In the genomic region with DNA sequence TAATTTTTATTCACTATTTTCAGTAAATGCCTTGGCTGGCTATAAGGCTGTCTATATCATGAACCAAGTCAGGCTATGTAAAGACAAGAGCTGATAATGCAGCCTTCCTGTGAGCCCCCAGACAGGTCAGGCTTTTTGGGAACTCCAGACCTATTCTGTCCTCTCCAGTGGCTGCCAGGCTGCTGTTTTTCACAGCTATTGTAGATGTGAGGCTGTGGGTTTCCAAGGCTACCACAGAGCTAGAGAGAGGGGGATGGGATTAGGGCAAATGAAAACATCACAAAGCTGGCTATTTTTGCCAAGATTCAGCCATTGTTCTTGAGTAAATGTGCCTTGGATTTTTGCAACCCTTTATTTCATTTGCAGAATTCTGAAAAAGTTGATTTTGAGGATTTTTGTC, we compare ENCODE assay signal across 19 cellular contexts. TPM values are rescaled to one million over a fixed set of nuclear protein-coding genes. Genes with fewer than 3 reads are reported as not detected.
DNase-seq lines count a peak whose midpoint lies in the region; ATAC-seq and TF ChIP-seq lines count a peak whose summit lies in the region.
"Had no signal": no experiment of that assay in that cellular context is flagged by ENCODE, and none has a peak within 500 bp of the region (broad histone marks: within the 10 kb centered on the region; RNA-seq: fewer than 3 reads in every experiment).

No MANE protein-coding gene starts in this region.

- TF ChIP-seq CTCF in neutrophil (IDR thresholded peaks at IDR 0.05) = no peak

- H3K9me3 Mint-ChIP-seq in T-cell = peaks cover 0 to 21% (median 8%) of the 10 kb centered on the region in 3 donors

- H3K27me3 Mint-ChIP-seq in T-cell = no peaks in the 10 kb centered on the region

- peaks cover 81% of the 10 kb centered on the region for H3K36me3 Mint-ChIP-seq in T-cell

- POLR2A ChIA-PET in T-cell (lab: Charles Lee) = interaction anchor here (0.6 to 1.2 kb wide), 6 partner anchors 26 to 944 kb away, joined by 3 to 4 read pairs (median 3); no protein-coding TSS in a partner anchor

- peaks cover 60 to 73% (median 72%) of the 10 kb centered on the region in 3 donors for H3K4me1 Mint-ChIP-seq in T-cell

- H3K4me3 ChIP-seq in iPS-20b (ENCODE audit: low read length) = peak overlapping the region; percentile 30; the same call in 1 of the 2 replicates
- H3K4me3 ChIP-seq in neutrophil (ENCODE audit: low read depth in 1 of 2, low read length in 1 of 2) = no peak overlapping the region
- H3K4me3 ChIP-seq: colonic mucosa, gastroesophageal sphincter, K562, skin epidermis, upper lobe of right lung had no signal

- peaks cover 7% of the 10 kb centered on the region for H3K9me3 ChIP-seq in iPS-20b (ENCODE audit: insufficient read depth, low read depth, low read length)
- H3K9me3 ChIP-seq in neutrophil = peaks cover 3% of the 10 kb centered on the region
- H3K9me3 ChIP-seq: colonic mucosa, upper lobe of right lung had no signal

- H3K4me3 Mint-ChIP-seq in T-cell = no peak overlapping the region

- H3K27ac Mint-ChIP-seq in T-cell = peak overlapping the region; percentile 52 to 68
- H3K27ac Mint-ChIP-seq: activated T-helper 2 cell treated with anti-CD3 and anti-CD28 coated beads, Interferon-gamma antibody, Interleukin-2, Interleukin-4, amounts not matched to agents 10 μg/mL and 5 μg/mL and 100 μg/mL, durations not matched to agents 14 hours and 24 hours and 36 hours had no signal

- DNase-seq in NCI-H1105 (lab: John Stamatoyannopoulos, UW) = peak; percentile 9
- DNase-seq in NCI-H1105 treated with DMSO at 0.1 percent for 48 hours (lab: John Stamatoyannopoulos, UW) = no peak
- peak in 6 of 34 experiments; percentile 3 to 28 (median 17) for DNase-seq in T-cell
- no peak for DNase-seq in Kasumi-1 (lab: John Stamatoyannopoulos, UW)
- DNase-seq in NCI-H446 treated with DMSO at 0.1 percent for 48 hours (lab: John Stamatoyannopoulos, UW) = no peak
- DNase-seq: activated CD4-positive, alpha-beta T cell treated with anti-CD3 and anti-CD28 coated beads, Interleukin-2, amount 50 U/mL, for 4 hours; colonic mucosa; NCI-H2107; NCI-H82; upper lobe of right lung had no signal

- CTCF ChIA-PET in T-cell (lab: Charles Lee) = interaction anchor here (0.6 to 1.3 kb wide), 9 partner anchors 13 to 1876 kb away, joined by 3 to 7 read pairs (median 4); no protein-coding TSS in a partner anchor

- H3K27ac ChIP-seq in iPS-20b (ENCODE audit: low read length) = peak overlapping the region; percentile 81
- peak overlapping the region; percentile 30 for H3K27ac ChIP-seq in neutrophil
- H3K27ac ChIP-seq: 22Rv1, colonic mucosa, gastroesophageal sphincter, HL-60, skin epidermis, upper lobe of right lung had no signal

- H3K36me3 ChIP-seq in iPS-20b (ENCODE audit: insufficient read depth, low read depth, low read length) (peaks cover 45% of the 10 kb centered on the region), neutrophil (peaks cover 89% of the 10 kb centered on the region)
- H3K36me3 ChIP-seq: colonic mucosa, upper lobe of right lung had no signal

- H3K27me3 ChIP-seq in iPS-20b (ENCODE audit: insufficient read depth, low read length) (no peaks in the 10 kb centered on the region), neutrophil (no peaks in the 10 kb centered on the region)
- H3K27me3 ChIP-seq: colonic mucosa, gastroesophageal sphincter, upper lobe of right lung had no signal

- ATAC-seq in T-cell (replicated peaks in 1 of 4) (peak in 1 of 4 experiments; percentile 15), GM19397 (IDR thresholded peaks at IDR 0.05; ENCODE audit: unreplicated experiment) (no peak)
- ATAC-seq: gastroesophageal sphincter, K562, upper lobe of right lung had no signal

- peaks cover 12% of the 10 kb centered on the region; the same call in 1 of the 2 replicates for H3K4me1 ChIP-seq in iPS-20b (ENCODE audit: insufficient read depth, low read length)
- peaks cover 5 to 7% of the 10 kb centered on the region in 2 experiments for H3K4me1 ChIP-seq in neutrophil (ENCODE audit: control insufficient read depth in 1 of 2, insufficient read depth in 1 of 2, low read depth in 1 of 2, low read length in 1 of 2)
- H3K4me1 ChIP-seq: colonic mucosa, gastroesophageal sphincter, upper lobe of right lung had no signal

- H3K9ac ChIP-seq in iPS-20b (ENCODE audit: low read depth, low read length) = peak overlapping the region; percentile 58; the same call in 1 of the 2 replicates

RNA-seq across cellular contexts. Expression of a gene that starts 56.3 kb away (rescaled TPM):
- total RNA-seq in T-cell = 100 to 1,000 TPM; 361 to 422 (median 392) TPM
